In the genomic region with DNA sequence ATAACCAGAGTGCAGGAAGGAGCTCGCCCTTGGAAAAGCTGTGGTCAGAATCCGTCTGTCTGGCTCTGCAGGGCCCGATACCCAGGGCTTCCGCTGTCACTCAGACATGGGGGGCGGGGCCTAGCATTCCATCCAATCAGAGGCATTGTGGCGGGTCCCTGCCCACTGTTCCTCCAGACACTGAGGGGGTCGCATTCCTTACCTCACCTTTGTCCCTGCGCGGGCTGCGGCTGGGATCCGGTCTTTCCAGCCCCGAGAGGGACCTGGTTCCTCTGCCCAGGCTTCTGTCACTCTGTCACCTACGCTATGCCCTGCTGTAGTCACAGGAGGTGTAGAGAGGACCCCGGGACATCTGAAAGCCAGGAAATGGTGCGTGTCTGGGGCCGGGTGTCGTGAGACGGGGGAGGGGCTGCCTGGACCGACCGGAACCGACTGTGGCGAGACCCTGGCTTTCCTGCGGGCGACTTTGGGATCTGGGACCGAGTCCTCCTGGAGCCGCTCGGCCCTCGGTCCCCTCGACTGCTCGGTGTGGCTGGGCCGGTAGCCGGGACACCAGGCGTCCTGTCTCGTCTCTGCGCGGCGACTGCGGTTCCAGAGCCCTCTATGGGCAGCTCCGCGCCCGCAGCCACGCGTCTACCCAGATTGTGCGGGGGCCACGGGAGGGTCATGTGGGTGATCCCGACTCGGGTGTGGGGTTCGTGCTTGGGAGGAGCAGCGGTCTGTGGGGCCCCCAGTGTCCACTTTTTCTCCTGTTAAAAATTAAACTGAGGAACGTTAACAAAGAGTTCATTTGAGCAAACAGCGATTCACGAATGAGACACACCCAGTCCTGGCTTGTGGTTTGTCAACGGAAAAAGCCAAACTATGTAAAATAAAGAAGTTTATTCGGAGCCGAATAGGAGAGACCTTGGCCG, we compare ENCODE assay signal across 1 cellular context.
TF ChIP-seq lines count a peak whose summit lies in the region.

A gene (plus strand): TSS at position 165 of the 914 bp plus-strand sequence. CDS start 142 bp downstream, at position 307.

TF ChIP-seq in HepG2, 621 proteins besides CTCF, POLR2A, EP300 and RAD21 (continued from another document and continues in another):
- TF ChIP-seq, protein P1, sequence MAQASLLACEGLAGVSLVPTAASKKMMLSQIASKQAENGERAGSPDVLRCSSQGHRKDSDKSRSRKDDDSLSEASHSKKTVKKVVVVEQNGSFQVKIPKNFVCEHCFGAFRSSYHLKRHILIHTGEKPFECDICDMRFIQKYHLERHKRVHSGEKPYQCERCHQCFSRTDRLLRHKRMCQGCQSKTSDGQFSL (CRISPR knock-in tag; IDR thresholded peaks at IDR 0.05) = peak; percentile 57
- peak; percentile 81 for TF ChIP-seq ARNT2 (CRISPR knock-in tag; IDR thresholded peaks at IDR 0.05; ENCODE audit: low read depth)
- no peak; the same call in 1 of the 2 replicates for TF ChIP-seq THYN1 (CRISPR knock-in tag; IDR thresholded peaks at IDR 0.05; ENCODE audit: borderline replicate concordance, low read depth)
- TF ChIP-seq, protein P2, sequence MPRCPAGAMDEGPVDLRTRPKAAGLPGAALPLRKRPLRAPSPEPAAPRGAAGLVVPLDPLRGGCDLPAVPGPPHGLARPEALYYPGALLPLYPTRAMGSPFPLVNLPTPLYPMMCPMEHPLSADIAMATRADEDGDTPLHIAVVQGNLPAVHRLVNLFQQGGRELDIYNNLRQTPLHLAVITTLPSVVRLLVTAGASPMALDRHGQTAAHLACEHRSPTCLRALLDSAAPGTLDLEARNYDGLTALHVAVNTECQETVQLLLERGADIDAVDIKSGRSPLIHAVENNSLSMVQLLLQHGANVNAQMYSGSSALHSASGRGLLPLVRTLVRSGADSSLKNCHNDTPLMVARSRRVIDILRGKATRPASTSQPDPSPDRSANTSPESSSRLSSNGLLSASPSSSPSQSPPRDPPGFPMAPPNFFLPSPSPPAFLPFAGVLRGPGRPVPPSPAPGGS (CRISPR knock-in tag; IDR thresholded peaks at IDR 0.05) = peak; percentile 96
- TF ChIP-seq CEBPG (CRISPR knock-in tag; IDR thresholded peaks at IDR 0.05) = no peak
- TF ChIP-seq ZNF260 (CRISPR knock-in tag; IDR thresholded peaks at IDR 0.05; ENCODE audit: borderline replicate concordance, low read depth) = no peak
- no peak for TF ChIP-seq MAZ (IDR thresholded peaks at IDR 0.05; ENCODE audit: borderline replicate concordance, low read depth, low read length)
- TF ChIP-seq MAZ (CRISPR knock-in tag; IDR thresholded peaks at IDR 0.05; ENCODE audit: low read depth) = peak; percentile 78
- peak; percentile 58; the same call in 1 of the 2 replicates for TF ChIP-seq KLF13 (CRISPR knock-in tag; IDR thresholded peaks at IDR 0.05)
- TF ChIP-seq, protein P3, sequence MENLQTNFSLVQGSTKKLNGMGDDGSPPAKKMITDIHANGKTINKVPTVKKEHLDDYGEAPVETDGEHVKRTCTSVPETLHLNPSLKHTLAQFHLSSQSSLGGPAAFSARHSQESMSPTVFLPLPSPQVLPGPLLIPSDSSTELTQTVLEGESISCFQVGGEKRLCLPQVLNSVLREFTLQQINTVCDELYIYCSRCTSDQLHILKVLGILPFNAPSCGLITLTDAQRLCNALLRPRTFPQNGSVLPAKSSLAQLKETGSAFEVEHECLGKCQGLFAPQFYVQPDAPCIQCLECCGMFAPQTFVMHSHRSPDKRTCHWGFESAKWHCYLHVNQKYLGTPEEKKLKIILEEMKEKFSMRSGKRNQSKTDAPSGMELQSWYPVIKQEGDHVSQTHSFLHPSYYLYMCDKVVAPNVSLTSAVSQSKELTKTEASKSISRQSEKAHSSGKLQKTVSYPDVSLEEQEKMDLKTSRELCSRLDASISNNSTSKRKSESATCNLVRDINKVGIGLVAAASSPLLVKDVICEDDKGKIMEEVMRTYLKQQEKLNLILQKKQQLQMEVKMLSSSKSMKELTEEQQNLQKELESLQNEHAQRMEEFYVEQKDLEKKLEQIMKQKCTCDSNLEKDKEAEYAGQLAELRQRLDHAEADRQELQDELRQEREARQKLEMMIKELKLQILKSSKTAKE (CRISPR knock-in tag; IDR thresholded peaks at IDR 0.05; ENCODE audit: borderline replicate concordance) = peak; percentile 77; the same call in 1 of the 2 replicates
- no peak; the same call in 1 of the 2 replicates for TF ChIP-seq ZNF776 (CRISPR knock-in tag; IDR thresholded peaks at IDR 0.05)
- peak; percentile 86 for TF ChIP-seq MYC (CRISPR knock-in tag; IDR thresholded peaks at IDR 0.05; ENCODE audit: borderline replicate concordance)
- TF ChIP-seq ZNF891 (CRISPR knock-in tag; IDR thresholded peaks at IDR 0.05) = peak; percentile 70
- no peak for TF ChIP-seq ZNF383 (CRISPR knock-in tag; IDR thresholded peaks at IDR 0.05; ENCODE audit: borderline replicate concordance)
- no peak; the same call in 1 of the 2 replicates for TF ChIP-seq ZNF7 (CRISPR knock-in tag; IDR thresholded peaks at IDR 0.05)
- TF ChIP-seq TBX2 (CRISPR knock-in tag; IDR thresholded peaks at IDR 0.05; ENCODE audit: borderline replicate concordance) = peak; percentile 94
- 0 out of 2 replicates have a peak, but pooled peaks have one; percentile 59 for TF ChIP-seq ZNF33A (CRISPR knock-in tag; IDR thresholded peaks at IDR 0.05; ENCODE audit: borderline replicate concordance)
- peak; percentile 98 for TF ChIP-seq ZSCAN31 (CRISPR knock-in tag; IDR thresholded peaks at IDR 0.05; ENCODE audit: low read depth)
- TF ChIP-seq, protein P4, sequence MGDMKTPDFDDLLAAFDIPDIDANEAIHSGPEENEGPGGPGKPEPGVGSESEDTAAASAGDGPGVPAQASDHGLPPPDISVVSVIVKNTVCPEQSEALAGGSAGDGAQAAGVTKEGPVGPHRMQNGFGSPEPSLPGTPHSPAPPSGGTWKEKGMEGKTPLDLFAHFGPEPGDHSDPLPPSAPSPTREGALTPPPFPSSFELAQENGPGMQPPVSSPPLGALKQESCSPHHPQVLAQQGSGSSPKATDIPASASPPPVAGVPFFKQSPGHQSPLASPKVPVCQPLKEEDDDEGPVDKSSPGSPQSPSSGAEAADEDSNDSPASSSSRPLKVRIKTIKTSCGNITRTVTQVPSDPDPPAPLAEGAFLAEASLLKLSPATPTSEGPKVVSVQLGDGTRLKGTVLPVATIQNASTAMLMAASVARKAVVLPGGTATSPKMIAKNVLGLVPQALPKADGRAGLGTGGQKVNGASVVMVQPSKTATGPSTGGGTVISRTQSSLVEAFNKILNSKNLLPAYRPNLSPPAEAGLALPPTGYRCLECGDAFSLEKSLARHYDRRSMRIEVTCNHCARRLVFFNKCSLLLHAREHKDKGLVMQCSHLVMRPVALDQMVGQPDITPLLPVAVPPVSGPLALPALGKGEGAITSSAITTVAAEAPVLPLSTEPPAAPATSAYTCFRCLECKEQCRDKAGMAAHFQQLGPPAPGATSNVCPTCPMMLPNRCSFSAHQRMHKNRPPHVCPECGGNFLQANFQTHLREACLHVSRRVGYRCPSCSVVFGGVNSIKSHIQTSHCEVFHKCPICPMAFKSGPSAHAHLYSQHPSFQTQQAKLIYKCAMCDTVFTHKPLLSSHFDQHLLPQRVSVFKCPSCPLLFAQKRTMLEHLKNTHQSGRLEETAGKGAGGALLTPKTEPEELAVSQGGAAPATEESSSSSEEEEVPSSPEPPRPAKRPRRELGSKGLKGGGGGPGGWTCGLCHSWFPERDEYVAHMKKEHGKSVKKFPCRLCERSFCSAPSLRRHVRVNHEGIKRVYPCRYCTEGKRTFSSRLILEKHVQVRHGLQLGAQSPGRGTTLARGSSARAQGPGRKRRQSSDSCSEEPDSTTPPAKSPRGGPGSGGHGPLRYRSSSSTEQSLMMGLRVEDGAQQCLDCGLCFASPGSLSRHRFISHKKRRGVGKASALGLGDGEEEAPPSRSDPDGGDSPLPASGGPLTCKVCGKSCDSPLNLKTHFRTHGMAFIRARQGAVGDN (CRISPR knock-in tag; IDR thresholded peaks at IDR 0.05) = peak; percentile 92
- TF ChIP-seq AGO1 (IDR thresholded peaks at IDR 0.05; ENCODE audit: low read depth, low read length, poor library complexity, severe bottlenecking) = peak; percentile 59
- TF ChIP-seq GATA4 (IDR thresholded peaks at IDR 0.05; ENCODE audit: borderline replicate concordance, low read depth) = peak; percentile 42; the same call in 1 of the 2 replicates
- peak; percentile 77; the same call in 1 of the 2 replicates for TF ChIP-seq ZMAT3 (CRISPR knock-in tag; conservative IDR thresholded peaks at IDR 0.05)
- TF ChIP-seq ZSCAN25 (CRISPR knock-in tag; IDR thresholded peaks at IDR 0.05) = peak; percentile 69; the same call in 1 of the 2 replicates
- peak; percentile 80 for TF ChIP-seq ZSCAN9 (CRISPR knock-in tag; IDR thresholded peaks at IDR 0.05; ENCODE audit: borderline replicate concordance)
- TF ChIP-seq, protein P5, sequence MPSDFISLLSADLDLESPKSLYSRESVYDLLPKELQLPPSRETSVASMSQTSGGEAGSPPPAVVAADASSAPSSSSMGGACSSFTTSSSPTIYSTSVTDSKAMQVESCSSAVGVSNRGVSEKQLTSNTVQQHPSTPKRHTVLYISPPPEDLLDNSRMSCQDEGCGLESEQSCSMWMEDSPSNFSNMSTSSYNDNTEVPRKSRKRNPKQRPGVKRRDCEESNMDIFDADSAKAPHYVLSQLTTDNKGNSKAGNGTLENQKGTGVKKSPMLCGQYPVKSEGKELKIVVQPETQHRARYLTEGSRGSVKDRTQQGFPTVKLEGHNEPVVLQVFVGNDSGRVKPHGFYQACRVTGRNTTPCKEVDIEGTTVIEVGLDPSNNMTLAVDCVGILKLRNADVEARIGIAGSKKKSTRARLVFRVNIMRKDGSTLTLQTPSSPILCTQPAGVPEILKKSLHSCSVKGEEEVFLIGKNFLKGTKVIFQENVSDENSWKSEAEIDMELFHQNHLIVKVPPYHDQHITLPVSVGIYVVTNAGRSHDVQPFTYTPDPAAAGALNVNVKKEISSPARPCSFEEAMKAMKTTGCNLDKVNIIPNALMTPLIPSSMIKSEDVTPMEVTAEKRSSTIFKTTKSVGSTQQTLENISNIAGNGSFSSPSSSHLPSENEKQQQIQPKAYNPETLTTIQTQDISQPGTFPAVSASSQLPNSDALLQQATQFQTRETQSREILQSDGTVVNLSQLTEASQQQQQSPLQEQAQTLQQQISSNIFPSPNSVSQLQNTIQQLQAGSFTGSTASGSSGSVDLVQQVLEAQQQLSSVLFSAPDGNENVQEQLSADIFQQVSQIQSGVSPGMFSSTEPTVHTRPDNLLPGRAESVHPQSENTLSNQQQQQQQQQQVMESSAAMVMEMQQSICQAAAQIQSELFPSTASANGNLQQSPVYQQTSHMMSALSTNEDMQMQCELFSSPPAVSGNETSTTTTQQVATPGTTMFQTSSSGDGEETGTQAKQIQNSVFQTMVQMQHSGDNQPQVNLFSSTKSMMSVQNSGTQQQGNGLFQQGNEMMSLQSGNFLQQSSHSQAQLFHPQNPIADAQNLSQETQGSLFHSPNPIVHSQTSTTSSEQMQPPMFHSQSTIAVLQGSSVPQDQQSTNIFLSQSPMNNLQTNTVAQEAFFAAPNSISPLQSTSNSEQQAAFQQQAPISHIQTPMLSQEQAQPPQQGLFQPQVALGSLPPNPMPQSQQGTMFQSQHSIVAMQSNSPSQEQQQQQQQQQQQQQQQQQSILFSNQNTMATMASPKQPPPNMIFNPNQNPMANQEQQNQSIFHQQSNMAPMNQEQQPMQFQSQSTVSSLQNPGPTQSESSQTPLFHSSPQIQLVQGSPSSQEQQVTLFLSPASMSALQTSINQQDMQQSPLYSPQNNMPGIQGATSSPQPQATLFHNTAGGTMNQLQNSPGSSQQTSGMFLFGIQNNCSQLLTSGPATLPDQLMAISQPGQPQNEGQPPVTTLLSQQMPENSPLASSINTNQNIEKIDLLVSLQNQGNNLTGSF (CRISPR knock-in tag; IDR thresholded peaks at IDR 0.05) = peak; percentile 74; the same call in 1 of the 2 replicates
- peak; percentile 55 for TF ChIP-seq NCOA2 (CRISPR knock-in tag; IDR thresholded peaks at IDR 0.05)
- TF ChIP-seq PHF8 (CRISPR knock-in tag; IDR thresholded peaks at IDR 0.05) = peak; percentile 79
- TF ChIP-seq NRL (CRISPR knock-in tag; IDR thresholded peaks at IDR 0.05; ENCODE audit: borderline replicate concordance) = peak; percentile 88; the same call in 1 of the 2 replicates
- TF ChIP-seq, protein P6, sequence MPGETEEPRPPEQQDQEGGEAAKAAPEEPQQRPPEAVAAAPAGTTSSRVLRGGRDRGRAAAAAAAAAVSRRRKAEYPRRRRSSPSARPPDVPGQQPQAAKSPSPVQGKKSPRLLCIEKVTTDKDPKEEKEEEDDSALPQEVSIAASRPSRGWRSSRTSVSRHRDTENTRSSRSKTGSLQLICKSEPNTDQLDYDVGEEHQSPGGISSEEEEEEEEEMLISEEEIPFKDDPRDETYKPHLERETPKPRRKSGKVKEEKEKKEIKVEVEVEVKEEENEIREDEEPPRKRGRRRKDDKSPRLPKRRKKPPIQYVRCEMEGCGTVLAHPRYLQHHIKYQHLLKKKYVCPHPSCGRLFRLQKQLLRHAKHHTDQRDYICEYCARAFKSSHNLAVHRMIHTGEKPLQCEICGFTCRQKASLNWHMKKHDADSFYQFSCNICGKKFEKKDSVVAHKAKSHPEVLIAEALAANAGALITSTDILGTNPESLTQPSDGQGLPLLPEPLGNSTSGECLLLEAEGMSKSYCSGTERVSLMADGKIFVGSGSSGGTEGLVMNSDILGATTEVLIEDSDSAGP (CRISPR knock-in tag; IDR thresholded peaks at IDR 0.05; ENCODE audit: borderline replicate concordance) = peak; percentile 92; the same call in 1 of the 2 replicates
- TF ChIP-seq ZNF382 (CRISPR knock-in tag; IDR thresholded peaks at IDR 0.05; ENCODE audit: borderline replicate concordance) = no peak
- TF ChIP-seq ZNF430 (CRISPR knock-in tag; IDR thresholded peaks at IDR 0.05) = peak; percentile 70
- peak; percentile 49; the same call in 1 of the 2 replicates for TF ChIP-seq ZNF232 (CRISPR knock-in tag; IDR thresholded peaks at IDR 0.05; ENCODE audit: borderline replicate concordance)
- TF ChIP-seq, protein P7, sequence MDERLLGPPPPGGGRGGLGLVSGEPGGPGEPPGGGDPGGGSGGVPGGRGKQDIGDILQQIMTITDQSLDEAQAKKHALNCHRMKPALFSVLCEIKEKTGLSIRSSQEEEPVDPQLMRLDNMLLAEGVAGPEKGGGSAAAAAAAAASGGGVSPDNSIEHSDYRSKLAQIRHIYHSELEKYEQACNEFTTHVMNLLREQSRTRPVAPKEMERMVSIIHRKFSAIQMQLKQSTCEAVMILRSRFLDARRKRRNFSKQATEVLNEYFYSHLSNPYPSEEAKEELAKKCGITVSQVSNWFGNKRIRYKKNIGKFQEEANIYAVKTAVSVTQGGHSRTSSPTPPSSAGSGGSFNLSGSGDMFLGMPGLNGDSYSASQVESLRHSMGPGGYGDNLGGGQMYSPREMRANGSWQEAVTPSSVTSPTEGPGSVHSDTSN (CRISPR knock-in tag; IDR thresholded peaks at IDR 0.05) = peak; percentile 90
- 0 out of 2 replicates have a peak, but pooled peaks have one; percentile 55 for TF ChIP-seq ZNF782 (CRISPR knock-in tag; IDR thresholded peaks at IDR 0.05; ENCODE audit: borderline replicate concordance)
- no peak for TF ChIP-seq CBX2 (IDR thresholded peaks at IDR 0.05; ENCODE audit: low read depth, low read length)
- no peak for TF ChIP-seq CBX2 (CRISPR knock-in tag; IDR thresholded peaks at IDR 0.05; ENCODE audit: low read depth)
